19 cellular contexts compared by ENCODE assay signal in the genomic region with DNA sequence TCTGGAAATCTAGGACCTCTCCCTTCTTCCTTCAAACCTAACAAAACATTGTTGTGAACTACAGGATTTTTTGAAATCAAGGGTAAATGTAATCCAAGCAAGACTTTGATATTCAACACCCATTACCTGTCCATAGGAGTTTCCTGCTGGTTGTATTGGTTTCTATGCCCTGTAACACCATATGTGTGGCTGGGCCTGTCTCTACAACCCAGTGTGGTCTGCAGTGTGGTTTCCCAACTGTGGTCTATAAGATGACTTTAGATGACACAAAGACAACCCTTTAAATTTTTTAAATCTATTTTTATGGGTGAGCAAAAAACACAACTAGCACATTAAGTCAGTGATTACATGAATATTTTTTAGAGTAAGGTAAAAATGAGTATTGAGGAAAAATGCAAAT.
"Had no signal": no experiment of that assay in that cellular context is flagged by ENCODE, and none has a peak within 500 bp of the region (broad histone marks: within the 10 kb centered on the region; RNA-seq: fewer than 3 reads in every experiment).

No MANE protein-coding gene starts in this region.

- H3K9ac ChIP-seq: neural progenitor cell had no signal

- H3K27ac Mint-ChIP-seq: activated naive CD8-positive, alpha-beta T cell treated with anti-CD3 and anti-CD28 coated beads, Interleukin-2, amount 10 ng/mL, durations not matched to agents 7 days and 5 days; dendritic cell treated with granulocyte-macrophage colony-stimulating factor and Interleukin-4, amounts not matched to agents 40 ng/mL and 50 ng/mL, for 4 days; neural progenitor cell; stimulated activated memory B cell treated with anti-CD40 and anti-IgM and Interleukin-4, amounts not matched to agents 10 μg/mL and 1 μg/mL and 100 μg/mL, for 72 hours; type B pancreatic cell had no signal

- H3K4me1 ChIP-seq: body of pancreas had no signal

- H3K9me3 ChIP-seq: body of pancreas had no signal

- H3K36me3 ChIP-seq: neural progenitor cell, vagina had no signal

- H3K4me3 Mint-ChIP-seq: activated naive CD8-positive, alpha-beta T cell treated with anti-CD3 and anti-CD28 coated beads, Interleukin-2, amount 10 ng/mL, durations not matched to agents 7 days and 5 days; dendritic cell treated with granulocyte-macrophage colony-stimulating factor and Interleukin-4, amounts not matched to agents 40 ng/mL and 50 ng/mL, for 4 days; naive thymus-derived CD8-positive, alpha-beta T cell; neural progenitor cell; stimulated activated memory B cell treated with anti-CD40 and anti-IgM and Interleukin-4, amounts not matched to agents 10 μg/mL and 1 μg/mL and 100 μg/mL, for 72 hours; type B pancreatic cell had no signal

- H3K4me1 Mint-ChIP-seq: neural progenitor cell; stimulated activated memory B cell treated with anti-CD40 and anti-IgM and Interleukin-4, amounts not matched to agents 10 μg/mL and 1 μg/mL and 100 μg/mL, for 72 hours had no signal

- H2AFZ ChIP-seq: neural progenitor cell had no signal

- H3K36me3 Mint-ChIP-seq: neural progenitor cell, type B pancreatic cell had no signal

- H3K4me2 ChIP-seq: neural progenitor cell had no signal

- H3K27me3 Mint-ChIP-seq: activated naive CD8-positive, alpha-beta T cell treated with anti-CD3 and anti-CD28 coated beads, Interleukin-2, amount 10 ng/mL, durations not matched to agents 7 days and 5 days; dendritic cell treated with granulocyte-macrophage colony-stimulating factor and Interleukin-4, amounts not matched to agents 40 ng/mL and 50 ng/mL, for 4 days; naive thymus-derived CD8-positive, alpha-beta T cell; stimulated activated memory B cell treated with anti-CD40 and anti-IgM and Interleukin-4, amounts not matched to agents 10 μg/mL and 1 μg/mL and 100 μg/mL, for 72 hours; type B pancreatic cell had no signal

- H3K4me3 ChIP-seq: body of pancreas, lung, neural progenitor cell, thoracic aorta, vagina had no signal

- H3K9me3 Mint-ChIP-seq: activated naive CD8-positive, alpha-beta T cell treated with anti-CD3 and anti-CD28 coated beads, Interleukin-2, amount 10 ng/mL, durations not matched to agents 7 days and 5 days had no signal

- ATAC-seq: body of pancreas; left lobe of liver; naive thymus-derived CD8-positive, alpha-beta T cell; sciatic nerve; stimulated activated memory B cell treated with anti-CD40 and anti-IgM and Interleukin-4, amounts not matched to agents 10 μg/mL and 1 μg/mL and 100 μg/mL, for 72 hours had no signal

- H3K27me3 ChIP-seq: body of pancreas, neural progenitor cell, vagina had no signal

- H3K27ac ChIP-seq: body of pancreas, neural progenitor cell, thoracic aorta, vagina had no signal

- DNase-seq: activated naive CD4-positive, alpha-beta T cell treated with Interleukin-2 at 50 U/mL for 16 hours; activated naive CD8-positive, alpha-beta T cell treated with anti-CD3 and anti-CD28 coated beads, Interleukin-2, amount 10 ng/mL, durations not matched to agents 7 days and 5 days; activated T-cell treated with anti-CD3 and anti-CD28 coated beads, Interleukin-2, amount 50 U/mL, for 48 hours; body of pancreas; effector CD4-positive, alpha-beta T cell; foreskin melanocyte; naive thymus-derived CD8-positive, alpha-beta T cell; small intestine; stimulated activated CD4-positive, alpha-beta T cell treated with anti-CD3 and anti-CD28 coated beads, Interleukin-2, amount 100 ng/mL, for 24 hours; T-helper 9 cell had no signal
